19 cellular contexts compared by ENCODE assay signal in genomic region chr5:159785639-159786038, GRCh38.
"Had no signal": no experiment of that assay in that cellular context is flagged by ENCODE, and none has a peak within 500 bp of the region (broad histone marks: within the 10 kb centered on the region; RNA-seq: fewer than 3 reads in every experiment).

No MANE protein-coding gene starts in this region.

- FAIRE-seq: endothelial cell of umbilical vein had no signal

- DNase-seq: activated CD4-positive, alpha-beta T cell treated with anti-CD3 and anti-CD28 coated beads, Interleukin-2, amount 10 ng/mL, durations not matched to agents 7 days and 5 days; activated CD8-positive, alpha-beta memory T cell treated with anti-CD3 and anti-CD28 coated beads for 24 hours; activated CD8-positive, alpha-beta memory T cell treated with anti-CD3 and anti-CD28 coated beads, Interleukin-2, amount 50 U/mL, for 48 hours; activated effector memory CD4-positive, alpha-beta T cell treated with Interleukin-2 at 50 U/mL for 16 hours; activated naive CD4-positive, alpha-beta T cell treated with anti-CD3 and anti-CD28 coated beads, Interleukin-2, amount 50 U/mL, for 16 hours; activated T-cell treated with anti-CD3 and anti-CD28 coated beads, Interleukin-2, amount 50 U/mL, for 48 hours; effector memory CD4-positive, alpha-beta T cell; esophagus squamous epithelium; foreskin melanocyte; mesendoderm; naive thymus-derived CD8-positive, alpha-beta T cell; spleen; stimulated activated CD4-positive, alpha-beta T cell treated with anti-CD3 and anti-CD28 coated beads, Interleukin-4, amount 100 ng/mL, for 4 hours; T1000; testis had no signal

- H3K9me3 Mint-ChIP-seq: activated CD4-positive, alpha-beta T cell treated with anti-CD3 and anti-CD28 coated beads, Interleukin-2, amount 10 ng/mL, durations not matched to agents 7 days and 5 days; dendritic cell treated with granulocyte-macrophage colony-stimulating factor and Interleukin-4, amounts not matched to agents 40 ng/mL and 50 ng/mL, for 4 days; naive thymus-derived CD8-positive, alpha-beta T cell; stimulated activated memory B cell treated with anti-CD40 and anti-IgM and Interleukin-4, amounts not matched to agents 10 μg/mL and 1 μg/mL and 100 μg/mL, for 72 hours had no signal

- H3K27me3 Mint-ChIP-seq: stimulated activated memory B cell treated with anti-CD40 and anti-IgM and Interleukin-4, amounts not matched to agents 10 μg/mL and 1 μg/mL and 100 μg/mL, for 72 hours had no signal

- H3K27me3 ChIP-seq: esophagus squamous epithelium, testis had no signal

- H3K4me3 Mint-ChIP-seq: activated CD4-positive, alpha-beta T cell treated with anti-CD3 and anti-CD28 coated beads, Interleukin-2, amount 10 ng/mL, durations not matched to agents 7 days and 5 days; dendritic cell treated with granulocyte-macrophage colony-stimulating factor and Interleukin-4, amounts not matched to agents 40 ng/mL and 50 ng/mL, for 4 days; naive thymus-derived CD8-positive, alpha-beta T cell; stimulated activated memory B cell treated with anti-CD40 and anti-IgM and Interleukin-4, amounts not matched to agents 10 μg/mL and 1 μg/mL and 100 μg/mL, for 72 hours had no signal

- H3K27ac Mint-ChIP-seq: activated CD4-positive, alpha-beta T cell treated with anti-CD3 and anti-CD28 coated beads, Interleukin-2, amount 10 ng/mL, durations not matched to agents 7 days and 5 days; dendritic cell treated with granulocyte-macrophage colony-stimulating factor and Interleukin-4, amounts not matched to agents 40 ng/mL and 50 ng/mL, for 4 days; naive thymus-derived CD8-positive, alpha-beta T cell; stimulated activated memory B cell treated with anti-CD40 and anti-IgM and Interleukin-4, amounts not matched to agents 10 μg/mL and 1 μg/mL and 100 μg/mL, for 72 hours had no signal

- ATAC-seq: activated CD4-positive, CD25-positive, alpha-beta regulatory T cell treated with anti-CD3 and anti-CD28 coated beads, Interleukin-2, amount 50 U/mL, for 24 hours; naive thymus-derived CD8-positive, alpha-beta T cell; stimulated activated memory B cell treated with anti-CD40 and anti-IgM and Interleukin-4, amounts not matched to agents 10 μg/mL and 1 μg/mL and 100 μg/mL, for 72 hours had no signal

- H3K9me3 ChIP-seq: esophagus squamous epithelium, spleen, testis had no signal

- H3K4me3 ChIP-seq: esophagus squamous epithelium, spleen, testis had no signal

- H3K4me1 Mint-ChIP-seq: activated CD4-positive, alpha-beta T cell treated with anti-CD3 and anti-CD28 coated beads, Interleukin-2, amount 10 ng/mL, durations not matched to agents 7 days and 5 days; naive thymus-derived CD8-positive, alpha-beta T cell had no signal

- H3K36me3 ChIP-seq: esophagus squamous epithelium, spleen had no signal

- H3K36me3 Mint-ChIP-seq: naive thymus-derived CD8-positive, alpha-beta T cell; stimulated activated memory B cell treated with anti-CD40 and anti-IgM and Interleukin-4, amounts not matched to agents 10 μg/mL and 1 μg/mL and 100 μg/mL, for 72 hours had no signal

- H3K27ac ChIP-seq: testis had no signal
